In the genomic region with DNA sequence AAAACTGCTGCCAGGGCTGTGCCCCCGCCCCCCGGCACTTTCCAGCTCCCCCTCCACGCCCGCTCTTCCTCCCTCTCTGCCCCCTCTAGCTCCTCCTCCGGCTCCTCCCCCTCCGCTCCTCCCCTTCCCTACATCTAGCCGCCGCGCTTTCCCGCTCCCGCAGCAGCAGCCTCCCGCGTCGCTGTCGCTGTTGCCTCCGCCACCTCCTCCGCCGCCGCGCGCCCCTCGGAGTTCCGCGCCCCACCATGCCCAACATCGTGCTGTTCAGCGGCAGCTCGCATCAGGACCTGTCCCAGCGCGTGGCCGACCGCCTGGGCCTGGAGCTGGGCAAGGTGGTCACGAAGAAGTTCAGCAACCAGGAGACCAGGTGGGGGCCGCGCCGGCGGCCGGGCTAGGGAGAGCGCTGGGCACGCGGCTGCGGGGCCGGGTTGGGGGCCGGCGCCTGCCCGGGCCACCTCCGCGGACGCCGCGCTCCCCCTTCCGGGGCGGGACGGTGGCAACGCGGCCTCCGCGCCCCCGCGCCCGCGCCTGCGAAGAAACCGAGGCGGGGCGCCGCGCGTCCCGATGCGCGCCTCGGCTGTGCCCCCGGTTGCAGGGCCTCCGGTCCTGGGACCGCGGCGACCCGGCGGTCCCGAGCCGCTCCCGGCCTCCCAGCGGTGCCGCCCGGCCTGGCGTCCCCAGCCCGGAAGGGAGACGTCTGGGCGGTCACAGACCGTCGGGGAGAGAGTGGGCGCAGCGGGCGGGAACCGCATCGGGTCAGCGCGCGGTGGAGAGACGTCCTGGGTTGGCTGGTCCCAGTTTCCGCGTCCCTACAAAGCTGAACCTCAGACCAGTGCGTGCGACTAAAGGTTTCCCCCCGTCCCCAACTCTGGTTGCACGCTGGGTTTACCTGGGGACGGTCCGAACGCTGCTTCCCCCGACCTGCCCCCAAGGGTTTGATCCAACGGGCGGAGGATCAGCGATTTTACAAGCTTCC, we compare ENCODE assay signal across 8 cellular contexts. TPM values are rescaled to one million over a fixed set of nuclear protein-coding genes. Genes with fewer than 3 reads are reported as not detected.
A peak's percentile ranks its signal among the peaks of the same experiment; 100 is the strongest.
DNase-seq lines count a peak whose midpoint lies in the region; ATAC-seq and TF ChIP-seq lines count a peak whose summit lies in the region.

Gene PRPS2 (plus strand): TSS at position 160 of the 976 bp plus-strand sequence. CDS start 86 bp downstream, at position 246.

- no peaks in the 10 kb centered on the region for H3K79me2 ChIP-seq in SK-N-SH (ENCODE audit: insufficient read depth)

- intact Hi-C loops in posterior vena cava (cut with DNase I), result no loop called here

- H3K27me3 ChIP-seq in SK-N-SH (ENCODE audit: insufficient read depth) (no peaks in the 10 kb centered on the region; the same call in 1 of the 2 replicates), cardiac muscle cell (peaks cover 4% of the 10 kb centered on the region), upper lobe of left lung (no peaks in the 10 kb centered on the region)

- H3K36me3 ChIP-seq in SK-N-SH (replicated peaks in 1 of 2; ENCODE audit: control insufficient read depth in 1 of 2, insufficient read depth in 2 of 2, low read length in 1 of 2) (no peaks in the 10 kb centered on the region), cardiac muscle cell (no peaks in the 10 kb centered on the region), upper lobe of left lung (no peaks in the 10 kb centered on the region)

- H3K9me2 ChIP-seq in SK-N-SH, result no peaks in the 10 kb centered on the region

- 15% methylated on average over 38 of the region's 113 CpGs for WGBS in SK-N-SH (ENCODE audit: low lambda C conversion rate)
- 0 to 42% methylated on average over 4 to 68 of the region's 113 CpGs for WGBS in upper lobe of left lung, 2 donors

- TF ChIP-seq EP300 in Ishikawa (IDR thresholded peaks at IDR 0.05; ENCODE audit: borderline replicate concordance) (no peak), SK-N-SH (IDR thresholded peaks at IDR 0.05; ENCODE audit: borderline replicate concordance in 1 of 2, low read depth in 1 of 2, low read length in 1 of 2) (no peak), upper lobe of left lung (IDR thresholded peaks at IDR 0.05) (no peak)

- H3K9me3 ChIP-seq in SK-N-SH (no peaks in the 10 kb centered on the region), cardiac muscle cell (ENCODE audit: low read depth) (no peaks in the 10 kb centered on the region), upper lobe of left lung (no peaks in the 10 kb centered on the region)

- no peaks in the 10 kb centered on the region for H3F3A ChIP-seq in SK-N-SH (replicated peaks; ENCODE audit: insufficient read depth)

- H3K4me2 ChIP-seq in SK-N-SH, result peak within 1 kb of the TSS; percentile 75

- TF ChIP-seq RAD21 in Ishikawa (IDR thresholded peaks at IDR 0.05; ENCODE audit: low read depth) (no peak), SK-N-SH (IDR thresholded peaks at IDR 0.05; ENCODE audit: low read length) (no peak)

- peak within 1 kb of the TSS; percentile 76 for H3K27ac Mint-ChIP-seq in activated naive CD4-positive, alpha-beta T cell treated with anti-CD3 and anti-CD28 coated beads, Interleukin-2, amount 50 U/mL, for 24 hours

- H3K27me3 Mint-ChIP-seq in activated naive CD4-positive, alpha-beta T cell treated with anti-CD3 and anti-CD28 coated beads, Interleukin-2, amount 50 U/mL, for 24 hours, result no peaks in the 10 kb centered on the region

- H3K9me3 Mint-ChIP-seq in activated naive CD4-positive, alpha-beta T cell treated with anti-CD3 and anti-CD28 coated beads, Interleukin-2, amount 50 U/mL, for 24 hours, result no peaks in the 10 kb centered on the region

- H3K36me3 Mint-ChIP-seq in activated naive CD4-positive, alpha-beta T cell treated with anti-CD3 and anti-CD28 coated beads, Interleukin-2, amount 50 U/mL, for 24 hours, result peaks cover 6% of the 10 kb centered on the region

- ATAC-seq in GM21390 (IDR thresholded peaks at IDR 0.05; ENCODE audit: unreplicated experiment) (peak; percentile 81), upper lobe of left lung (ENCODE audit: low FRiP score in 2 of 2) (peak; percentile 84 to 96)

- H3K4me3 ChIP-seq in SK-N-SH (ENCODE audit: low read depth in 2 of 2, low read length in 1 of 2), result peak within 1 kb of the TSS; percentile 64 to 66
- peak within 1 kb of the TSS; percentile 48 for H3K4me3 ChIP-seq in cardiac muscle cell
- H3K4me3 ChIP-seq in upper lobe of left lung, result peak within 1 kb of the TSS; percentile 25 to 80 (median 74)

- H4K20me1 ChIP-seq in SK-N-SH (ENCODE audit: insufficient read depth), result no peaks in the 10 kb centered on the region

- POLR2A ChIA-PET in SK-N-SH (lab: Yijun Ruan, JAX), result no interaction called here

- no peak within 1 kb of the TSS; a peak in 1 of 4 replicates for H3K27ac ChIP-seq in SK-N-SH (ENCODE audit: low read depth in 2 of 2, low read length in 1 of 2)
- H3K27ac ChIP-seq in cardiac muscle cell, result no peak within 1 kb of the TSS
- H3K27ac ChIP-seq in upper lobe of left lung, result peak within 1 kb of the TSS in 2 of 4 donors; percentile 61 to 72

- peak within 1 kb of the TSS; percentile 82 for H2AFZ ChIP-seq in SK-N-SH (ENCODE audit: low read depth)

- H3K9ac ChIP-seq in SK-N-SH, result peak within 1 kb of the TSS; percentile 57; the same call in 1 of the 2 replicates

- peak within 1 kb of the TSS; percentile 86 for H3K4me3 Mint-ChIP-seq in activated naive CD4-positive, alpha-beta T cell treated with anti-CD3 and anti-CD28 coated beads, Interleukin-2, amount 50 U/mL, for 24 hours

- H3K4me1 ChIP-seq in SK-N-SH (ENCODE audit: control insufficient read depth in 1 of 2, insufficient read depth in 2 of 2, low read depth in 1 of 2, low read length in 1 of 2) (no peaks in the 10 kb centered on the region; a peak in 1 of 4 replicates), cardiac muscle cell (ENCODE audit: low read depth) (no peaks in the 10 kb centered on the region), upper lobe of left lung (peaks cover 0 to 9% (median 0%) of the 10 kb centered on the region in 4 donors)

- CTCF ChIA-PET in SK-N-SH (lab: Yijun Ruan, JAX), result interaction anchor here (1.0 to 2.4 kb wide), 3 partner anchors 10 to 23 kb away, joined by 3 to 7 read pairs (median 3); no protein-coding TSS in a partner anchor

- DNase-seq in COLO668 (lab: John Stamatoyannopoulos, UW; ENCODE audit: unreplicated experiment) (peak; percentile 73), SK-N-SH (peak; percentile 88), cardiac muscle cell (ENCODE audit: low read depth in 1 of 2, low spot score in 1 of 2) (peak; percentile 47 to 52), posterior vena cava (ENCODE audit: low spot score) (peak; percentile 86), upper lobe of left lung (peak; percentile 55 to 87)

- H3K4me1 Mint-ChIP-seq in activated naive CD4-positive, alpha-beta T cell treated with anti-CD3 and anti-CD28 coated beads, Interleukin-2, amount 50 U/mL, for 24 hours, result peaks cover 32% of the 10 kb centered on the region

- TF ChIP-seq CTCF in SK-N-SH (IDR thresholded peaks at IDR 0.05), result no peak
- TF ChIP-seq CTCF in cardiac muscle cell (IDR thresholded peaks at IDR 0.05; ENCODE audit: low read depth, low read length), result no peak
- no peak for TF ChIP-seq CTCF in upper lobe of left lung (IDR thresholded peaks at IDR 0.05)

- peak in 1 of 4 donors; percentile 43 for TF ChIP-seq POLR2A in upper lobe of left lung (IDR thresholded peaks at IDR 0.05)

TF ChIP-seq in Ishikawa, 13 proteins besides CTCF, POLR2A, EP300 and RAD21:
- no peak for TF ChIP-seq CEBPB (IDR thresholded peaks at IDR 0.05)
- peak; percentile 41 for TF ChIP-seq MAX (IDR thresholded peaks at IDR 0.05)
- 0 out of 2 replicates have a peak, but pooled peaks have one; percentile 33 for TF ChIP-seq ZBTB7A (IDR thresholded peaks at IDR 0.05; ENCODE audit: low read depth)
TF ChIP-seq in Ishikawa: peak in this region for 2.

TF ChIP-seq in SK-N-SH, 30 proteins besides CTCF, POLR2A, EP300 and RAD21:
- TF ChIP-seq RXRA (IDR thresholded peaks at IDR 0.05; ENCODE audit: borderline replicate concordance, low read depth) (no peak), NFIC (IDR thresholded peaks at IDR 0.05; ENCODE audit: borderline replicate concordance) (no peak), ELF1 (IDR thresholded peaks at IDR 0.05) (no peak), SIN3A (IDR thresholded peaks at IDR 0.05; ENCODE audit: borderline replicate concordance, low read depth, low read length) (no peak), GATA2 (CRISPR knock-in tag; IDR thresholded peaks at IDR 0.05) (no peak), MEF2A (IDR thresholded peaks at IDR 0.05; ENCODE audit: borderline replicate concordance, low read depth) (no peak), SMC3 (IDR thresholded peaks at IDR 0.05; ENCODE audit: low read depth, low read length) (no peak)
- TF ChIP-seq, protein P1, sequence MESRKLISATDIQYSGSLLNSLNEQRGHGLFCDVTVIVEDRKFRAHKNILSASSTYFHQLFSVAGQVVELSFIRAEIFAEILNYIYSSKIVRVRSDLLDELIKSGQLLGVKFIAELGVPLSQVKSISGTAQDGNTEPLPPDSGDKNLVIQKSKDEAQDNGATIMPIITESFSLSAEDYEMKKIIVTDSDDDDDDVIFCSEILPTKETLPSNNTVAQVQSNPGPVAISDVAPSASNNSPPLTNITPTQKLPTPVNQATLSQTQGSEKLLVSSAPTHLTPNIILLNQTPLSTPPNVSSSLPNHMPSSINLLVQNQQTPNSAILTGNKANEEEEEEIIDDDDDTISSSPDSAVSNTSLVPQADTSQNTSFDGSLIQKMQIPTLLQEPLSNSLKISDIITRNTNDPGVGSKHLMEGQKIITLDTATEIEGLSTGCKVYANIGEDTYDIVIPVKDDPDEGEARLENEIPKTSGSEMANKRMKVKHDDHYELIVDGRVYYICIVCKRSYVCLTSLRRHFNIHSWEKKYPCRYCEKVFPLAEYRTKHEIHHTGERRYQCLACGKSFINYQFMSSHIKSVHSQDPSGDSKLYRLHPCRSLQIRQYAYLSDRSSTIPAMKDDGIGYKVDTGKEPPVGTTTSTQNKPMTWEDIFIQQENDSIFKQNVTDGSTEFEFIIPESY (IDR thresholded peaks at IDR 0.05; ENCODE audit: borderline replicate concordance, low read depth), result no peak

RNA-seq across cellular contexts. Expression of gene PRPS2, which starts in this region (rescaled TPM):
- polyA plus RNA-seq in SK-N-SH (2012; rRNA removed) (10.9 and 11.1 TPM in 2 replicates), cardiac muscle cell (4.2 and 7.5 TPM in 2 replicates)
- 9.4 and 11.8 TPM in 2 replicates for polyA plus RNA-seq in SK-N-SH (2012; cell fraction: cytosol; rRNA removed)
- 8.1 and 9.7 TPM in 2 replicates for polyA plus RNA-seq in SK-N-SH (2012; cell fraction: nucleus; rRNA removed)
- total RNA-seq in cardiac muscle cell (5.8 and 16.8 TPM in 2 replicates), posterior vena cava (10 to 100 TPM; 15.1 to 15.2 TPM), upper lobe of left lung (10 to 100 TPM in 5 of 6 donors, 1 to 10 TPM in 1; 5.2 to 27.4 (median 22.6) TPM)
